In genomic region chr3:158050461-158050860, GRCh38 we compare ENCODE assay signal across 37 cellular contexts. TPM values are rescaled to one million over a fixed set of nuclear protein-coding genes. Genes with fewer than 3 reads are reported as not detected.
"Had no signal": no experiment of that assay in that cellular context is flagged by ENCODE, and none has a peak within 500 bp of the region (broad histone marks: within the 10 kb centered on the region; RNA-seq: fewer than 3 reads in every experiment).

No MANE protein-coding gene starts in this region.

- DNase-seq: activated CD4-positive, alpha-beta T cell treated with anti-CD3 and anti-CD28 coated beads, Interleukin-2, amount 10 ng/mL, durations not matched to agents 7 days and 5 days; activated CD4-positive, CD25-positive, alpha-beta regulatory T cell treated with anti-CD3 and anti-CD28 coated beads, Interleukin-2, amount 50 U/mL, for 72 hours; activated CD8-positive, alpha-beta T cell treated with anti-CD3 and anti-CD28 coated beads for 36 hours; activated gamma-delta T cell treated with Interleukin-2 at 50 U/mL for 16 hours; activated naive CD4-positive, alpha-beta T cell treated with anti-CD3 and anti-CD28 coated beads, Interleukin-2, amount 50 U/mL, for 16 hours; activated naive CD8-positive, alpha-beta T cell treated with anti-CD3 and anti-CD28 coated beads, Interleukin-2, amount 50 U/mL, for 24 hours; activated T-cell treated with anti-CD3 and anti-CD28 coated beads, Interleukin-2, amount 50 U/mL, for 4 hours; anterior cingulate cortex; cerebellar nuclear complex; colonic mucosa; effector CD8-positive, alpha-beta T cell; esophagus squamous epithelium; foreskin keratinocyte; heart left ventricle; hypothalamus; immature natural killer cell; midbrain; naive thymus-derived CD8-positive, alpha-beta T cell; nucleus accumbens; psoas muscle; sigmoid colon; stimulated activated CD4-positive, alpha-beta T cell treated with anti-CD3 and anti-CD28 coated beads, Interleukin-15, amount 100 ng/mL, for 24 hours; stimulated activated CD4-positive, alpha-beta T cell treated with anti-CD3 and anti-CD28 coated beads, Interleukin-2, amount 100 ng/mL, for 24 hours; stimulated activated naive CD4-positive, alpha-beta T cell; T-helper 9 cell had no signal

- H3K36me3 ChIP-seq: cardiac muscle cell, colonic mucosa, esophagus squamous epithelium, heart left ventricle, sigmoid colon, tibial nerve had no signal

- H3K36me3 Mint-ChIP-seq: immature natural killer cell had no signal

- H3K9me3 ChIP-seq: colonic mucosa had no signal

- H3K27me3 Mint-ChIP-seq: activated CD4-positive, alpha-beta T cell treated with anti-CD3 and anti-CD28 coated beads, Interleukin-2, amount 10 ng/mL, durations not matched to agents 7 days and 5 days had no signal

- H3K27me3 ChIP-seq: cardiac muscle cell, colonic mucosa, esophagus squamous epithelium, foreskin keratinocyte, heart left ventricle, sigmoid colon, tibial nerve had no signal

- H3K4me1 ChIP-seq: colonic mucosa, esophagus squamous epithelium, foreskin keratinocyte, heart left ventricle, parathyroid adenoma, psoas muscle, sigmoid colon, tibial nerve had no signal

- H3K9ac ChIP-seq: parathyroid adenoma had no signal

- H3K4me3 Mint-ChIP-seq: activated CD4-positive, alpha-beta T cell treated with anti-CD3 and anti-CD28 coated beads, Interleukin-2, amount 10 ng/mL, durations not matched to agents 7 days and 5 days; activated CD8-positive, alpha-beta T cell treated with anti-CD3 and anti-CD28 coated beads for 36 hours; activated naive CD8-positive, alpha-beta T cell treated with anti-CD3 and anti-CD28 coated beads, Interleukin-2, amount 50 U/mL, for 24 hours; activated T-cell treated with anti-CD3 and anti-CD28 coated beads, Interleukin-2, amount 50 U/mL, for 4 hours; activated T-helper 17 cell treated with anti-CD3 and anti-CD28 coated beads, Interleukin-2, amount 50 U/mL, for 72 hours; immature natural killer cell; naive thymus-derived CD8-positive, alpha-beta T cell; neural crest cell; T-helper 1 cell treated with Interleukin-12 subunit alpha and Interleukin-12 subunit beta and Interleukin-4 antibody, amounts not matched to agents 30 μg/mL and 1 μg/mL, for 36 hours had no signal

- FAIRE-seq: endometrium, urothelium cell line had no signal

- H3K4me1 Mint-ChIP-seq: activated CD4-positive, alpha-beta T cell treated with anti-CD3 and anti-CD28 coated beads, Interleukin-2, amount 10 ng/mL, durations not matched to agents 7 days and 5 days; activated naive CD8-positive, alpha-beta T cell treated with anti-CD3 and anti-CD28 coated beads, Interleukin-2, amount 50 U/mL, for 24 hours; activated T-helper 17 cell treated with anti-CD3 and anti-CD28 coated beads, Interleukin-2, amount 50 U/mL, for 72 hours; immature natural killer cell; naive thymus-derived CD8-positive, alpha-beta T cell; neural crest cell had no signal

- H3K27ac Mint-ChIP-seq: activated CD4-positive, alpha-beta T cell treated with anti-CD3 and anti-CD28 coated beads, Interleukin-2, amount 10 ng/mL, durations not matched to agents 7 days and 5 days; activated CD8-positive, alpha-beta T cell treated with anti-CD3 and anti-CD28 coated beads for 36 hours; activated naive CD8-positive, alpha-beta T cell treated with anti-CD3 and anti-CD28 coated beads, Interleukin-2, amount 50 U/mL, for 24 hours; activated T-helper 17 cell treated with anti-CD3 and anti-CD28 coated beads, Interleukin-2, amount 50 U/mL, for 72 hours; immature natural killer cell; naive thymus-derived CD8-positive, alpha-beta T cell; T-helper 1 cell treated with Interleukin-12 subunit alpha and Interleukin-12 subunit beta and Interleukin-4 antibody, amounts not matched to agents 30 μg/mL and 1 μg/mL, for 36 hours had no signal

- ATAC-seq: activated CD8-positive, alpha-beta T cell treated with anti-CD3 and anti-CD28 coated beads for 36 hours; activated naive CD8-positive, alpha-beta T cell treated with anti-CD3 and anti-CD28 coated beads, Interleukin-2, amount 50 U/mL, for 24 hours; activated T-cell treated with anti-CD3 and anti-CD28 coated beads, Interleukin-2, amount 50 U/mL, for 4 hours; activated T-helper 17 cell treated with anti-CD3 and anti-CD28 coated beads, Interleukin-2, amount 50 U/mL, for 72 hours; foreskin keratinocyte; heart left ventricle; naive thymus-derived CD8-positive, alpha-beta T cell; psoas muscle had no signal

- H3K27ac ChIP-seq: cardiac muscle cell, colonic mucosa, epithelial cell of prostate, esophagus squamous epithelium, foreskin keratinocyte, heart left ventricle, parathyroid adenoma, psoas muscle, sigmoid colon, tibial nerve had no signal

- H3K4me3 ChIP-seq: cardiac muscle cell, colonic mucosa, esophagus squamous epithelium, heart left ventricle, psoas muscle, sigmoid colon, tibial nerve had no signal

- H2AFZ ChIP-seq: parathyroid adenoma had no signal

RNA-seq across cellular contexts. Expression of gene SHOX2, which starts 55.8 kb away (rescaled TPM):
- total RNA-seq: activated CD4-positive, alpha-beta T cell treated with anti-CD3 and anti-CD28 coated beads, Interleukin-2, amount 10 ng/mL, durations not matched to agents 7 days and 5 days; activated CD8-positive, alpha-beta T cell treated with anti-CD3 and anti-CD28 coated beads for 36 hours; activated T-cell treated with anti-CD3 and anti-CD28 coated beads, Interleukin-2, amount 50 U/mL, for 4 hours; activated T-helper 17 cell treated with anti-CD3 and anti-CD28 coated beads, Interleukin-2, amount 50 U/mL, for 72 hours; colonic mucosa; dermis microvascular lymphatic vessel endothelial cell; esophagus squamous epithelium; foreskin keratinocyte; kidney epithelial cell; naive thymus-derived CD8-positive, alpha-beta T cell; temporal lobe had no signal
- polyA plus RNA-seq: foreskin keratinocyte; immature natural killer cell; naive thymus-derived CD8-positive, alpha-beta T cell had no signal
